15 cellular contexts compared by ENCODE assay signal in the genomic region with DNA sequence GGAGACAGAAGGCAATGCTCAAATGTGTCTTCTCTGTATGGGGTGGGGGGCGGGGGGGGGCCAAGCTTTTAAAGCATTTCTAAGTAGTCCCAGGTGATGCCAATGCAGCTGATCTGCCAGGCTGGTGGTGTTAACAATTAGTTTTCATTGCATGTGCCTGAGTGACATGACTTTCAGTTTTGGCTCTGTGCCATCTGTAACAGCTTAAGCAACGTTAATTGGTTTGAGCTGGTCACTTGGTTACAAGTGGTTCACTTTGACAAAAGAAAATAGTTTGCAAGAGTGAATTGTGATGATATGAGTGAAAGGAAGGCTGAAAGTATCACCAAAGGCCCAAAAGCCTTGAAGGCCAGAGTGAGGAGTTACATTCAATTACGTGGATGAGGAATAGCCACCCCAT.
"Had no signal": no experiment of that assay in that cellular context is flagged by ENCODE, and none has a peak within 500 bp of the region (broad histone marks: within the 10 kb centered on the region; RNA-seq: fewer than 3 reads in every experiment).

No MANE protein-coding gene starts in this region.

- H3K4me1 Mint-ChIP-seq: activated T-helper 17 cell treated with anti-CD3 and anti-CD28 coated beads, Interleukin-2, amount 50 U/mL, for 72 hours had no signal

- H3K36me3 ChIP-seq: right atrium auricular region, stomach, thoracic aorta had no signal

- H3K9me3 ChIP-seq: right atrium auricular region, stomach, thoracic aorta had no signal

- H3K9me3 Mint-ChIP-seq: activated CD4-positive, alpha-beta T cell treated with anti-CD3 and anti-CD28 coated beads, Interleukin-2, amount 10 ng/mL, durations not matched to agents 7 days and 5 days; activated naive CD4-positive, alpha-beta T cell treated with anti-CD3 and anti-CD28 coated beads, Interleukin-2, amount 10 ng/mL, durations not matched to agents 7 days and 5 days; activated T-helper 17 cell treated with anti-CD3 and anti-CD28 coated beads, Interleukin-2, amount 50 U/mL, for 72 hours; dendritic cell treated with granulocyte-macrophage colony-stimulating factor and Interleukin-4, amounts not matched to agents 40 ng/mL and 50 ng/mL, for 4 days; endodermal cell; naive thymus-derived CD4-positive, alpha-beta T cell; WTC11 had no signal

- DNase-seq: activated CD4-positive, alpha-beta T cell treated with anti-CD3 and anti-CD28 coated beads, Interleukin-2, amount 10 ng/mL, durations not matched to agents 7 days and 5 days; activated CD8-positive, alpha-beta memory T cell treated with anti-CD3 and anti-CD28 coated beads for 24 hours; activated naive CD4-positive, alpha-beta T cell treated with anti-CD3 and anti-CD28 coated beads, Interleukin-2, amount 10 ng/mL, durations not matched to agents 7 days and 5 days; endodermal cell; hypothalamus; left cardiac atrium; naive thymus-derived CD4-positive, alpha-beta T cell; stomach had no signal

- H3K36me3 Mint-ChIP-seq: activated naive CD4-positive, alpha-beta T cell treated with anti-CD3 and anti-CD28 coated beads, Interleukin-2, amount 10 ng/mL, durations not matched to agents 7 days and 5 days; naive thymus-derived CD4-positive, alpha-beta T cell had no signal

- H3K4me3 ChIP-seq: lung, right atrium auricular region, skin epidermis, stomach, thoracic aorta had no signal

- H3K27ac ChIP-seq: right atrium auricular region, skin epidermis, stomach, thoracic aorta had no signal

- H3K4me1 ChIP-seq: right atrium auricular region, stomach had no signal

- H3K4me3 Mint-ChIP-seq: activated CD4-positive, alpha-beta T cell treated with anti-CD3 and anti-CD28 coated beads, Interleukin-2, amount 10 ng/mL, durations not matched to agents 7 days and 5 days; activated naive CD4-positive, alpha-beta T cell treated with anti-CD3 and anti-CD28 coated beads, Interleukin-2, amount 10 ng/mL, durations not matched to agents 7 days and 5 days; activated T-helper 17 cell treated with anti-CD3 and anti-CD28 coated beads, Interleukin-2, amount 50 U/mL, for 72 hours; dendritic cell treated with granulocyte-macrophage colony-stimulating factor and Interleukin-4, amounts not matched to agents 40 ng/mL and 50 ng/mL, for 4 days; endodermal cell; naive thymus-derived CD4-positive, alpha-beta T cell; WTC11 had no signal

- ATAC-seq: activated T-helper 17 cell treated with anti-CD3 and anti-CD28 coated beads, Interleukin-2, amount 50 U/mL, for 72 hours; left cardiac atrium; naive thymus-derived CD4-positive, alpha-beta T cell; WTC11 had no signal

- H3K27me3 ChIP-seq: right atrium auricular region had no signal

- H3K27ac Mint-ChIP-seq: activated CD4-positive, alpha-beta T cell treated with anti-CD3 and anti-CD28 coated beads, Interleukin-2, amount 10 ng/mL, durations not matched to agents 7 days and 5 days; activated naive CD4-positive, alpha-beta T cell treated with anti-CD3 and anti-CD28 coated beads, Interleukin-2, amount 10 ng/mL, durations not matched to agents 7 days and 5 days; activated T-helper 17 cell treated with anti-CD3 and anti-CD28 coated beads, Interleukin-2, amount 50 U/mL, for 72 hours; dendritic cell treated with granulocyte-macrophage colony-stimulating factor and Interleukin-4, amounts not matched to agents 40 ng/mL and 50 ng/mL, for 4 days; endodermal cell; naive thymus-derived CD4-positive, alpha-beta T cell; WTC11 had no signal
